24 cellular contexts compared by ENCODE assay signal in genomic region chr13:112887151-112887550, GRCh38.
DNase-seq lines count a peak whose midpoint lies in the region; ATAC-seq and TF ChIP-seq lines count a peak whose summit lies in the region.
"Had no signal": no experiment of that assay in that cellular context is flagged by ENCODE, and none has a peak within 500 bp of the region (broad histone marks: within the 10 kb centered on the region; RNA-seq: fewer than 3 reads in every experiment).

No MANE protein-coding gene starts in this region.

- H3K27ac Mint-ChIP-seq in activated naive CD4-positive, alpha-beta T cell treated with anti-CD3 and anti-CD28 coated beads, Interleukin-2, amount 50 U/mL, for 72 hours: peak overlapping the region; percentile 4 to 29
- H3K27ac Mint-ChIP-seq in T-helper 17 cell: no peak overlapping the region
- H3K27ac Mint-ChIP-seq: activated naive CD8-positive, alpha-beta T cell treated with anti-CD3 and anti-CD28 coated beads, Interleukin-2, amount 10 ng/mL, durations not matched to agents 7 days and 5 days; natural killer cell; T-helper 1 cell treated with Interleukin-12 subunit alpha and Interleukin-12 subunit beta and Interleukin-4 antibody, amounts not matched to agents 30 μg/mL and 1 μg/mL, for 36 hours; type B pancreatic cell had no signal

- intact Hi-C loops in spleen (cut with DNase I; ENCODE audit: low total_unique reads): no loop called here

- H3K36me3 ChIP-seq in spleen: peaks cover 0 to 31% (median 12%) of the 10 kb centered on the region in 6 donors
- H3K36me3 ChIP-seq: BE2C, gastrocnemius medialis had no signal

- WGBS in spleen, 5 donors: 80 to 93% (median 88%) methylated on average over 6 of the region's 6 CpGs

- peaks cover 2% of the 10 kb centered on the region for H3K4me1 Mint-ChIP-seq in T-helper 17 cell
- H3K4me1 Mint-ChIP-seq: activated naive CD8-positive, alpha-beta T cell treated with anti-CD3 and anti-CD28 coated beads, Interleukin-2, amount 10 ng/mL, durations not matched to agents 7 days and 5 days; CD8-positive, alpha-beta memory T cell; natural killer cell had no signal

- H3K27me3 Mint-ChIP-seq in T-helper 17 cell: peaks cover 3% of the 10 kb centered on the region
- H3K27me3 Mint-ChIP-seq: CD8-positive, alpha-beta memory T cell had no signal

- H3K27ac ChIP-seq in spleen: no peak overlapping the region
- H3K27ac ChIP-seq: gastrocnemius medialis, SK-N-MC had no signal

- TF ChIP-seq CTCF in spleen (IDR thresholded peaks at IDR 0.05 in 8 of 11, conservative IDR thresholded peaks at IDR 0.05 in 3 of 11): no peak

- H3K9me3 Mint-ChIP-seq in activated naive CD4-positive, alpha-beta T cell treated with anti-CD3 and anti-CD28 coated beads, Interleukin-2, amount 50 U/mL, for 72 hours: no peaks in the 10 kb centered on the region
- H3K9me3 Mint-ChIP-seq: activated naive CD8-positive, alpha-beta T cell treated with anti-CD3 and anti-CD28 coated beads, Interleukin-2, amount 10 ng/mL, durations not matched to agents 7 days and 5 days; CD8-positive, alpha-beta memory T cell; natural killer cell; T-helper 1 cell treated with Interleukin-12 subunit alpha and Interleukin-12 subunit beta and Interleukin-4 antibody, amounts not matched to agents 30 μg/mL and 1 μg/mL, for 36 hours; type B pancreatic cell had no signal

- H3K9me3 ChIP-seq in T-helper 17 cell (ENCODE audit: control insufficient read depth, low read length, poor library complexity, severe bottlenecking) (no peaks in the 10 kb centered on the region), spleen (no peaks in the 10 kb centered on the region)
- H3K9me3 ChIP-seq: BE2C, gastrocnemius medialis had no signal

- H3K36me3 Mint-ChIP-seq in activated naive CD4-positive, alpha-beta T cell treated with anti-CD3 and anti-CD28 coated beads, Interleukin-2, amount 50 U/mL, for 72 hours: peaks cover 0 to 5% of the 10 kb centered on the region in 2 donors
- no peaks in the 10 kb centered on the region for H3K36me3 Mint-ChIP-seq in T-helper 17 cell (ENCODE audit: low read depth)
- H3K36me3 Mint-ChIP-seq: activated naive CD8-positive, alpha-beta T cell treated with anti-CD3 and anti-CD28 coated beads, Interleukin-2, amount 10 ng/mL, durations not matched to agents 7 days and 5 days; natural killer cell; type B pancreatic cell had no signal

- ATAC-seq in activated naive CD4-positive, alpha-beta T cell treated with anti-CD3 and anti-CD28 coated beads, Interleukin-2, amount 50 U/mL, for 72 hours: no peak
- ATAC-seq in T-helper 17 cell (no peak), HG03342 (IDR thresholded peaks at IDR 0.05; ENCODE audit: unreplicated experiment) (no peak)
- ATAC-seq: gastrocnemius medialis, natural killer cell had no signal

- H3K27me3 ChIP-seq in spleen (replicated peaks in 1 of 7): peaks cover 0 to 28% (median 2%) of the 10 kb centered on the region in 7 donors
- H3K27me3 ChIP-seq: BE2C, gastrocnemius medialis had no signal

- peak overlapping the region; percentile 50 for H3K4me3 Mint-ChIP-seq in T-helper 17 cell
- H3K4me3 Mint-ChIP-seq: activated naive CD8-positive, alpha-beta T cell treated with anti-CD3 and anti-CD28 coated beads, Interleukin-2, amount 10 ng/mL, durations not matched to agents 7 days and 5 days; CD8-positive, alpha-beta memory T cell; natural killer cell; T-helper 1 cell treated with Interleukin-12 subunit alpha and Interleukin-12 subunit beta and Interleukin-4 antibody, amounts not matched to agents 30 μg/mL and 1 μg/mL, for 36 hours; type B pancreatic cell had no signal

- no peak for DNase-seq in activated naive CD4-positive, alpha-beta T cell treated with anti-CD3 and anti-CD28 coated beads, Interleukin-2, amount 50 U/mL, for 72 hours (ENCODE audit: low spot score in 2 of 2)
- no peak for DNase-seq in activated naive CD4-positive, alpha-beta T cell (lab: John Stamatoyannopoulos, UW)
- DNase-seq in NCI-H1417 treated with DMSO at 0.1 percent for 48 hours (lab: John Stamatoyannopoulos, UW) (peak; percentile 50), T-helper 17 cell (no peak), spleen (peak; percentile 62), NCI-H1092 (lab: John Stamatoyannopoulos, UW) (no peak)
- no peak for DNase-seq in activated naive CD4-positive, alpha-beta T cell treated with Interleukin-2 at 50 U/mL for 16 hours
- DNase-seq: ACHN; activated naive CD8-positive, alpha-beta T cell treated with anti-CD3 and anti-CD28 coated beads, Interleukin-2, amount 10 ng/mL, durations not matched to agents 7 days and 5 days; BE2C; gastrocnemius medialis; Kasumi-1; kidney glomerular epithelial cell; natural killer cell; NCI-H1436 treated with DMSO at 0.1 percent for 48 hours; NCI-H446; OCI-M1; stimulated activated naive CD4-positive, alpha-beta T cell had no signal

- peaks cover 0 to 13% (median 7%) of the 10 kb centered on the region in 6 donors for H3K4me1 ChIP-seq in spleen

- TF ChIP-seq POLR2A in spleen (IDR thresholded peaks at IDR 0.05): no peak

- H3K4me3 ChIP-seq in spleen: no peak overlapping the region
- H3K4me3 ChIP-seq: gastrocnemius medialis, lung, SK-N-MC had no signal

Comparison
In these comparisons a context has a peak if more than half of its experiments do, and no peak if none do; other contexts are left out.
1. DNase-seq: peak in NCI-H1417 treated with DMSO at 0.1 percent for 48 hours (single experiment) and spleen (single experiment); none in activated naive CD4-positive, alpha-beta T cell treated with anti-CD3 and anti-CD28 coated beads, Interleukin-2, amount 50 U/mL, for 72 hours (0 of 2), activated naive CD4-positive, alpha-beta T cell (0 of 4), T-helper 17 cell (0 of 3), NCI-H1092 (single experiment) and activated naive CD4-positive, alpha-beta T cell treated with Interleukin-2 at 50 U/mL for 16 hours (single experiment).